ENCODE assay signal across 18 cellular contexts in genomic region chr10:75013522-75013921, GRCh38.
DNase-seq lines count a peak whose midpoint lies in the region; ATAC-seq and TF ChIP-seq lines count a peak whose summit lies in the region.
"Had no signal": no experiment of that assay in that cellular context is flagged by ENCODE, and none has a peak within 500 bp of the region (broad histone marks: within the 10 kb centered on the region; RNA-seq: fewer than 3 reads in every experiment).

No MANE protein-coding gene starts in this region.

- H3K27me3 Mint-ChIP-seq in activated CD4-positive, alpha-beta memory T cell treated with anti-CD3 and anti-CD28 coated beads for 36 hours, result no peaks in the 10 kb centered on the region
- no peaks in the 10 kb centered on the region for H3K27me3 Mint-ChIP-seq in activated CD4-positive, alpha-beta memory T cell treated with anti-CD3 and anti-CD28 coated beads, Interleukin-2, amount 10 ng/mL, durations not matched to agents 7 days and 5 days
- no peaks in the 10 kb centered on the region for H3K27me3 Mint-ChIP-seq in brain

- no peaks in the 10 kb centered on the region for H3K36me3 Mint-ChIP-seq in activated CD4-positive, alpha-beta memory T cell treated with anti-CD3 and anti-CD28 coated beads for 36 hours
- peaks cover 15% of the 10 kb centered on the region for H3K36me3 Mint-ChIP-seq in activated CD4-positive, alpha-beta memory T cell treated with anti-CD3 and anti-CD28 coated beads, Interleukin-2, amount 10 ng/mL, durations not matched to agents 7 days and 5 days (ENCODE audit: low read depth)
- H3K36me3 Mint-ChIP-seq in brain, result peaks cover 46% of the 10 kb centered on the region
- H3K36me3 Mint-ChIP-seq in stimulated activated effector memory CD8-positive, alpha-beta T cell treated with anti-CD3 and anti-CD28 coated beads, Interleukin-12 subunit alpha, Interleukin-12 subunit beta, amount 100 ng/mL, for 72 hours, result no peaks in the 10 kb centered on the region

- POLR2A ChIA-PET in activated CD4-positive, alpha-beta memory T cell treated with anti-CD3 and anti-CD28 coated beads for 36 hours (lab: Charles Lee), result interaction anchor here (1.1 to 1.3 kb wide), 2 partner anchors 12 to 197 kb away, joined by 3 to 5 read pairs; partner anchors contain the start of gene VDAC2
- POLR2A ChIA-PET in activated CD4-positive, alpha-beta memory T cell treated with anti-CD3 and anti-CD28 coated beads, Interleukin-2, amount 10 ng/mL, durations not matched to agents 7 days and 5 days (lab: Charles Lee), result no interaction called here

- H3K4me3 Mint-ChIP-seq in activated CD4-positive, alpha-beta memory T cell treated with anti-CD3 and anti-CD28 coated beads for 36 hours, result peak overlapping the region; percentile 48
- H3K4me3 Mint-ChIP-seq in activated CD4-positive, alpha-beta memory T cell treated with anti-CD3 and anti-CD28 coated beads, Interleukin-2, amount 10 ng/mL, durations not matched to agents 7 days and 5 days, result no peak overlapping the region
- no peak overlapping the region for H3K4me3 Mint-ChIP-seq in brain
- H3K4me3 Mint-ChIP-seq in stimulated activated effector memory CD8-positive, alpha-beta T cell treated with anti-CD3 and anti-CD28 coated beads, Interleukin-12 subunit alpha, Interleukin-12 subunit beta, amount 100 ng/mL, for 72 hours, result peak overlapping the region; percentile 73

- DNase-seq in activated CD4-positive, alpha-beta memory T cell treated with anti-CD3 and anti-CD28 coated beads for 36 hours, result no peak
- no peak for DNase-seq in activated CD4-positive, alpha-beta memory T cell treated with anti-CD3 and anti-CD28 coated beads, Interleukin-2, amount 10 ng/mL, durations not matched to agents 7 days and 5 days
- DNase-seq in stimulated activated effector memory CD8-positive, alpha-beta T cell treated with anti-CD3 and anti-CD28 coated beads, Interleukin-12 subunit alpha, Interleukin-12 subunit beta, amount 100 ng/mL, for 72 hours (ENCODE audit: low spot score in 2 of 2), result no peak
- DNase-seq in gastrocnemius medialis, result no peak
- DNase-seq in EL, result no peak
- DNase-seq: ACHN, COR-L47, dermis blood vessel endothelial cell, Kasumi-1, NCI-H1694 treated with DMSO at 0.1 percent for 48 hours, retina, tibial artery had no signal

- peak overlapping the region; percentile 81 for H3K27ac Mint-ChIP-seq in activated CD4-positive, alpha-beta memory T cell treated with anti-CD3 and anti-CD28 coated beads for 36 hours
- no peak overlapping the region for H3K27ac Mint-ChIP-seq in activated CD4-positive, alpha-beta memory T cell treated with anti-CD3 and anti-CD28 coated beads, Interleukin-2, amount 10 ng/mL, durations not matched to agents 7 days and 5 days
- peak overlapping the region in 3 of 5 experiments; percentile 45 to 62 (median 49) for H3K27ac Mint-ChIP-seq in brain
- peak overlapping the region; percentile 94 for H3K27ac Mint-ChIP-seq in stimulated activated effector memory CD8-positive, alpha-beta T cell treated with anti-CD3 and anti-CD28 coated beads, Interleukin-12 subunit alpha, Interleukin-12 subunit beta, amount 100 ng/mL, for 72 hours

- intact Hi-C loops in activated CD4-positive, alpha-beta memory T cell treated with anti-CD3 and anti-CD28 coated beads for 36 hours (cut with micrococcal nuclease), result loop anchor here (5.0 kb wide), 3 partner anchors 36 to 426 kb away; partner anchors contain the start of gene KAT6B
- intact Hi-C loops in gastrocnemius medialis (cut with DNase I; ENCODE audit: low total_unique reads), result no loop called here

- no peak for TF ChIP-seq POLR2A in gastrocnemius medialis (IDR thresholded peaks at IDR 0.05)

- H3K36me3 ChIP-seq in gastrocnemius medialis, result peaks cover 0 to 6% of the 10 kb centered on the region in 2 donors

- CTCF ChIA-PET in activated CD4-positive, alpha-beta memory T cell treated with anti-CD3 and anti-CD28 coated beads for 36 hours (lab: Charles Lee), result interaction anchor here (0.7 to 1.9 kb wide), 3 partner anchors 8 to 16 kb away, joined by 3 to 5 read pairs (median 4); no protein-coding TSS in a partner anchor
- CTCF ChIA-PET in activated CD4-positive, alpha-beta memory T cell treated with anti-CD3 and anti-CD28 coated beads, Interleukin-2, amount 10 ng/mL, durations not matched to agents 7 days and 5 days (lab: Charles Lee), result no interaction called here

- TF ChIP-seq CTCF in brain (conservative IDR thresholded peaks at IDR 0.05) (no peak), gastrocnemius medialis (IDR thresholded peaks at IDR 0.05 in 4 of 5, conservative IDR thresholded peaks at IDR 0.05 in 1 of 5) (no peak)

- H3K9me3 Mint-ChIP-seq in activated CD4-positive, alpha-beta memory T cell treated with anti-CD3 and anti-CD28 coated beads for 36 hours, result no peaks in the 10 kb centered on the region
- H3K9me3 Mint-ChIP-seq in activated CD4-positive, alpha-beta memory T cell treated with anti-CD3 and anti-CD28 coated beads, Interleukin-2, amount 10 ng/mL, durations not matched to agents 7 days and 5 days, result no peaks in the 10 kb centered on the region
- no peaks in the 10 kb centered on the region for H3K9me3 Mint-ChIP-seq in brain
- H3K9me3 Mint-ChIP-seq in stimulated activated effector memory CD8-positive, alpha-beta T cell treated with anti-CD3 and anti-CD28 coated beads, Interleukin-12 subunit alpha, Interleukin-12 subunit beta, amount 100 ng/mL, for 72 hours, result no peaks in the 10 kb centered on the region

- no peaks in the 10 kb centered on the region for H3K9me3 ChIP-seq in gastrocnemius medialis
- H3K9me3 ChIP-seq: tibial artery had no signal

- H3K4me3 ChIP-seq in gastrocnemius medialis, result no peak overlapping the region
- H3K4me3 ChIP-seq: tibial artery had no signal

- ATAC-seq in HG02610 (IDR thresholded peaks at IDR 0.05; ENCODE audit: unreplicated experiment) (peak; percentile 34), gastrocnemius medialis (no peak), GM21367 (IDR thresholded peaks at IDR 0.05; ENCODE audit: unreplicated experiment) (no peak)
- ATAC-seq in stimulated activated effector memory CD8-positive, alpha-beta T cell treated with anti-CD3 and anti-CD28 coated beads, Interleukin-12 subunit alpha, Interleukin-12 subunit beta, amount 100 ng/mL, for 72 hours, result peak; percentile 85
- ATAC-seq: esophagus mucosa, Panc1 had no signal

- no peak overlapping the region for H3K27ac ChIP-seq in gastrocnemius medialis
- H3K27ac ChIP-seq: HL-60, tibial artery had no signal

- H3K4me1 ChIP-seq in gastrocnemius medialis, result peaks cover 24 to 42% of the 10 kb centered on the region in 2 donors

- H3K27me3 ChIP-seq in gastrocnemius medialis, result no peaks in the 10 kb centered on the region
- H3K27me3 ChIP-seq: tibial artery had no signal

- H3K4me1 Mint-ChIP-seq in activated CD4-positive, alpha-beta memory T cell treated with anti-CD3 and anti-CD28 coated beads for 36 hours (ENCODE audit: low read depth), result peaks cover 36% of the 10 kb centered on the region
- H3K4me1 Mint-ChIP-seq in activated CD4-positive, alpha-beta memory T cell treated with anti-CD3 and anti-CD28 coated beads, Interleukin-2, amount 10 ng/mL, durations not matched to agents 7 days and 5 days, result peaks cover 40% of the 10 kb centered on the region
- H3K4me1 Mint-ChIP-seq in brain, result peaks cover 49% of the 10 kb centered on the region
- H3K4me1 Mint-ChIP-seq in stimulated activated effector memory CD8-positive, alpha-beta T cell treated with anti-CD3 and anti-CD28 coated beads, Interleukin-12 subunit alpha, Interleukin-12 subunit beta, amount 100 ng/mL, for 72 hours, result peaks cover 37% of the 10 kb centered on the region

- in situ Hi-C loops in gastrocnemius medialis (cut with MboI; ENCODE audit: low sequenced_read_pairs in 4 of 4), result no loop called here

Comparison
In these comparisons a context has a peak if more than half of its experiments do, and no peak if none do; other contexts are left out.
1. H3K4me3 Mint-ChIP-seq: peak in activated CD4-positive, alpha-beta memory T cell treated with anti-CD3 and anti-CD28 coated beads for 36 hours (single experiment) and stimulated activated effector memory CD8-positive, alpha-beta T cell treated with anti-CD3 and anti-CD28 coated beads, Interleukin-12 subunit alpha, Interleukin-12 subunit beta, amount 100 ng/mL, for 72 hours (single experiment); none in activated CD4-positive, alpha-beta memory T cell treated with anti-CD3 and anti-CD28 coated beads, Interleukin-2, amount 10 ng/mL, durations not matched to agents 7 days and 5 days (single experiment) and brain (0 of 5).
2. ATAC-seq: peak in HG02610 (single experiment) and stimulated activated effector memory CD8-positive, alpha-beta T cell treated with anti-CD3 and anti-CD28 coated beads, Interleukin-12 subunit alpha, Interleukin-12 subunit beta, amount 100 ng/mL, for 72 hours (single experiment); none in gastrocnemius medialis (0 of 2) and GM21367 (single experiment).